In the genomic region with DNA sequence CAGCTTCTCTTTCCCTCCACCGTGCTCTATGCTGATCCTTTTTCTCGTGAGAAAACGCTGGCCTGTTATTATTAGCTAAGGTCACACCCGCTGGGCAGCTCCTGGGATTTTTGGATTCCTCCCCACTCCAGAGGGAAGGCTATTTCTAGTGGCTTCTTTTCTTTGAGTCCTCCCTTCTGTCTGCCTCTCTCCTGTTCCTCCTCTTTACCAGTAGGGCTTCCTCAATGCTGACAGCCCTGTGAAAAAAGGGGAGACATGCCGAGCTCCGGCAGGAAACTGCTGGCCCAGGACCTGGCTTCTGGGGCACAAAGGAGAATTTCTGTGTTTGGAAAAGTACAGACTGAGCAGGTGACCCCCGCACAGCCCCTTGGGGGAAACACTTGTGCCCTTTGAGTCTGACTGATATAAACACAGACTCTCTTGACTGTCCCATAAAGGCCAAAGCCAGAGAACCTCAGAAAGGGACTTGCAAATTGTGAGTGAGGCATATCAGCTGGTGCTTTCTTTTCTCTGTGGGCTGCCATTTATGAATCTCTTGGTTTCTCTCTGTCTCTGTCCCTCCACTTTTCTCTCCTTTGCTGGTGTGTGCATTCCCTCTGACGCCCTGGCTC, we compare ENCODE assay signal across 11 cellular contexts. TPM values are rescaled to one million over a fixed set of nuclear protein-coding genes. Genes with fewer than 3 reads are reported as not detected.
DNase-seq lines count a peak whose midpoint lies in the region; ATAC-seq and TF ChIP-seq lines count a peak whose summit lies in the region.
"Had no signal": no experiment of that assay in that cellular context is flagged by ENCODE, and none has a peak within 500 bp of the region (broad histone marks: within the 10 kb centered on the region; RNA-seq: fewer than 3 reads in every experiment).

No MANE protein-coding gene starts in this region.

- no peaks in the 10 kb centered on the region for H3K9me3 Mint-ChIP-seq in stimulated activated naive B cell treated with anti-CD40 and anti-IgM and Interleukin-4, amounts not matched to agents 10 μg/mL and 1 μg/mL and 100 μg/mL, for 72 hours

- H3K4me3 ChIP-seq in HEK293 (ENCODE audit: low read depth, low read length): no peak overlapping the region

- CTCF ChIA-PET in HEK293 (lab: Yijun Ruan, JAX): no interaction called here

- H3K36me3 ChIP-seq in HEK293 (ENCODE audit: control insufficient read depth in 2 of 2, insufficient read depth in 1 of 2, low read length in 2 of 2): peaks cover 0 to 24% of the 10 kb centered on the region in 2 experiments; a peak in 2 of 3 replicates

- POLR2A ChIA-PET in HEK293 (lab: Yijun Ruan, JAX): no interaction called here

- no peak for TF ChIP-seq CTCF in HEK293 (tag by site-specific recombination; IDR thresholded peaks at IDR 0.05)

- peak; percentile 15 to 51 for ATAC-seq in stimulated activated naive B cell treated with anti-CD40 and anti-IgM and Interleukin-4, amounts not matched to agents 10 μg/mL and 1 μg/mL and 100 μg/mL, for 72 hours (replicated peaks)
- no peak for ATAC-seq in HG03439 (IDR thresholded peaks at IDR 0.05; ENCODE audit: unreplicated experiment)
- ATAC-seq: foreskin keratinocyte had no signal

- peak; percentile 43 for DNase-seq in cerebellum (ENCODE audit: low spot score)
- peak; percentile 16 for DNase-seq in left kidney (ENCODE audit: low read depth, low spot score)
- DNase-seq in stimulated activated naive B cell treated with anti-CD40 and anti-IgM and Interleukin-4, amounts not matched to agents 10 μg/mL and 1 μg/mL and 100 μg/mL, for 72 hours: no peak
- DNase-seq in activated CD4-positive, CD25-positive, alpha-beta regulatory T cell (lab: John Stamatoyannopoulos, UW): no peak
- DNase-seq in ecto neural progenitor cell (ENCODE audit: low spot score): no peak
- no peak for DNase-seq in activated gamma-delta T cell treated with Interleukin-2 at 50 U/mL for 16 hours
- DNase-seq: activated naive CD4-positive, alpha-beta T cell treated with anti-CD3 and anti-CD28 coated beads, Interleukin-2, amount 50 U/mL, for 16 hours; foreskin keratinocyte; occipital lobe had no signal

- peaks cover 63 to 94% of the 10 kb centered on the region in 2 donors for H3K4me1 Mint-ChIP-seq in stimulated activated naive B cell treated with anti-CD40 and anti-IgM and Interleukin-4, amounts not matched to agents 10 μg/mL and 1 μg/mL and 100 μg/mL, for 72 hours

- H3K9me3 ChIP-seq in HEK293 (ENCODE audit: control insufficient read depth, insufficient read depth, low read depth, low read length): no peaks in the 10 kb centered on the region

- peaks cover 32 to 37% of the 10 kb centered on the region in 2 donors for H3K36me3 Mint-ChIP-seq in stimulated activated naive B cell treated with anti-CD40 and anti-IgM and Interleukin-4, amounts not matched to agents 10 μg/mL and 1 μg/mL and 100 μg/mL, for 72 hours

- 0 out of 2 replicates have a peak overlapping the region, but pooled peaks have one; percentile 16 for H3K27ac ChIP-seq in HEK293 (ENCODE audit: extremely low read depth, low read depth, low read length)
- H3K27ac ChIP-seq: foreskin keratinocyte had no signal

- H3K4me1 ChIP-seq in HEK293 (ENCODE audit: control insufficient read depth, insufficient read depth, low read length): no peaks in the 10 kb centered on the region
- H3K4me1 ChIP-seq: foreskin keratinocyte had no signal

- H3K4me3 Mint-ChIP-seq in stimulated activated naive B cell treated with anti-CD40 and anti-IgM and Interleukin-4, amounts not matched to agents 10 μg/mL and 1 μg/mL and 100 μg/mL, for 72 hours: peak overlapping the region; percentile 14 to 48

- H3K27ac Mint-ChIP-seq in stimulated activated naive B cell treated with anti-CD40 and anti-IgM and Interleukin-4, amounts not matched to agents 10 μg/mL and 1 μg/mL and 100 μg/mL, for 72 hours: peak overlapping the region; percentile 59

- H3K27me3 Mint-ChIP-seq in stimulated activated naive B cell treated with anti-CD40 and anti-IgM and Interleukin-4, amounts not matched to agents 10 μg/mL and 1 μg/mL and 100 μg/mL, for 72 hours: no peaks in the 10 kb centered on the region

TF ChIP-seq in HEK293, 187 proteins besides CTCF, POLR2A, EP300 and RAD21 (continues in another document):
- TF ChIP-seq GLIS2 (tag by site-specific recombination; IDR thresholded peaks at IDR 0.05) (no peak), ZNF214 (tag by site-specific recombination; IDR thresholded peaks at IDR 0.05; ENCODE audit: borderline replicate concordance) (no peak), TRIM28 (IDR thresholded peaks at IDR 0.05; ENCODE audit: borderline replicate concordance, low read length) (no peak), ZNF266 (tag by site-specific recombination; IDR thresholded peaks at IDR 0.05; ENCODE audit: low read depth) (no peak), YY2 (tag by site-specific recombination; IDR thresholded peaks at IDR 0.05) (no peak)
- TF ChIP-seq, protein P1, sequence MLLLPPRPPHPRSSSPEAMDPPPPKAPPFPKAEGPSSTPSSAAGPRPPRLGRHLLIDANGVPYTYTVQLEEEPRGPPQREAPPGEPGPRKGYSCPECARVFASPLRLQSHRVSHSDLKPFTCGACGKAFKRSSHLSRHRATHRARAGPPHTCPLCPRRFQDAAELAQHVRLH (tag by site-specific recombination; IDR thresholded peaks at IDR 0.05): no peak
- TF ChIP-seq, protein P2, sequence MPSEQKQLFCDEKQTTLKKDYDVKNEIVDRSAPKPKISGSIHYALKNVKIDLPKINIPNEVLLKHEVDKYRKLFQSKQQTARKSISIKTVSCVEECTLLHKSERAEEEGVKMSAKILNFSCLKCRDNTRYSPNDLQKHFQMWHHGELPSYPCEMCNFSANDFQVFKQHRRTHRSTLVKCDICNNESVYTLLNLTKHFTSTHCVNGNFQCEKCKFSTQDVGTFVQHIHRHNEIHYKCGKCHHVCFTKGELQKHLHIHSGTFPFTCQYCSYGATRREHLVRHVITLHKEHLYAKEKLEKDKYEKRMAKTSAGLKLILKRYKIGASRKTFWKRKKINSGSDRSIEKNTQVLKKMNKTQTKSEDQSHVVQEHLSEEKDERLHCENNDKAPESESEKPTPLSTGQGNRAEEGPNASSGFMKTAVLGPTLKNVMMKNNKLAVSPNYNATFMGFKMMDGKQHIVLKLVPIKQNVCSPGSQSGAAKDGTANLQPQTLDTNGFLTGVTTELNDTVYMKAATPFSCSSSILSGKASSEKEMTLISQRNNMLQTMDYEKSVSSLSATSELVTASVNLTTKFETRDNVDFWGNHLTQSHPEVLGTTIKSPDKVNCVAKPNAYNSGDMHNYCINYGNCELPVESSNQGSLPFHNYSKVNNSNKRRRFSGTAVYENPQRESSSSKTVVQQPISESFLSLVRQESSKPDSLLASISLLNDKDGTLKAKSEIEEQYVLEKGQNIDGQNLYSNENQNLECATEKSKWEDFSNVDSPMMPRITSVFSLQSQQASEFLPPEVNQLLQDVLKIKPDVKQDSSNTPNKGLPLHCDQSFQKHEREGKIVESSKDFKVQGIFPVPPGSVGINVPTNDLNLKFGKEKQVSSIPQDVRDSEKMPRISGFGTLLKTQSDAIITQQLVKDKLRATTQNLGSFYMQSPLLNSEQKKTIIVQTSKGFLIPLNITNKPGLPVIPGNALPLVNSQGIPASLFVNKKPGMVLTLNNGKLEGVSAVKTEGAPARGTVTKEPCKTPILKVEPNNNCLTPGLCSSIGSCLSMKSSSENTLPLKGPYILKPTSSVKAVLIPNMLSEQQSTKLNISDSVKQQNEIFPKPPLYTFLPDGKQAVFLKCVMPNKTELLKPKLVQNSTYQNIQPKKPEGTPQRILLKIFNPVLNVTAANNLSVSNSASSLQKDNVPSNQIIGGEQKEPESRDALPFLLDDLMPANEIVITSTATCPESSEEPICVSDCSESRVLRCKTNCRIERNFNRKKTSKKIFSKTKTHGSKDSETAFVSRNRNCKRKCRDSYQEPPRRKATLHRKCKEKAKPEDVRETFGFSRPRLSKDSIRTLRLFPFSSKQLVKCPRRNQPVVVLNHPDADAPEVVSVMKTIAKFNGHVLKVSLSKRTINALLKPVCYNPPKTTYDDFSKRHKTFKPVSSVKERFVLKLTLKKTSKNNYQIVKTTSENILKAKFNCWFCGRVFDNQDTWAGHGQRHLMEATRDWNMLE (tag by site-specific recombination; conservative IDR thresholded peaks at IDR 0.05; ENCODE audit: low read depth): no peak
- TF ChIP-seq, protein P3, sequence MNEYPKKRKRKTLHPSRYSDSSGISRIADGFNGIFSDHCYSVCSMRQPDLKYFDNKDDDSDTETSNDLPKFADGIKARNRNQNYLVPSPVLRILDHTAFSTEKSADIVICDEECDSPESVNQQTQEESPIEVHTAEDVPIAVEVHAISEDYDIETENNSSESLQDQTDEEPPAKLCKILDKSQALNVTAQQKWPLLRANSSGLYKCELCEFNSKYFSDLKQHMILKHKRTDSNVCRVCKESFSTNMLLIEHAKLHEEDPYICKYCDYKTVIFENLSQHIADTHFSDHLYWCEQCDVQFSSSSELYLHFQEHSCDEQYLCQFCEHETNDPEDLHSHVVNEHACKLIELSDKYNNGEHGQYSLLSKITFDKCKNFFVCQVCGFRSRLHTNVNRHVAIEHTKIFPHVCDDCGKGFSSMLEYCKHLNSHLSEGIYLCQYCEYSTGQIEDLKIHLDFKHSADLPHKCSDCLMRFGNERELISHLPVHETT (tag by site-specific recombination; IDR thresholded peaks at IDR 0.05): no peak
- TF ChIP-seq, protein P4, sequence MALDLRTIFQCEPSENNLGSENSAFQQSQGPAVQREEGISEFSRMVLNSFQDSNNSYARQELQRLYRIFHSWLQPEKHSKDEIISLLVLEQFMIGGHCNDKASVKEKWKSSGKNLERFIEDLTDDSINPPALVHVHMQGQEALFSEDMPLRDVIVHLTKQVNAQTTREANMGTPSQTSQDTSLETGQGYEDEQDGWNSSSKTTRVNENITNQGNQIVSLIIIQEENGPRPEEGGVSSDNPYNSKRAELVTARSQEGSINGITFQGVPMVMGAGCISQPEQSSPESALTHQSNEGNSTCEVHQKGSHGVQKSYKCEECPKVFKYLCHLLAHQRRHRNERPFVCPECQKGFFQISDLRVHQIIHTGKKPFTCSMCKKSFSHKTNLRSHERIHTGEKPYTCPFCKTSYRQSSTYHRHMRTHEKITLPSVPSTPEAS (tag by site-specific recombination; IDR thresholded peaks at IDR 0.05): no peak

RNA-seq across cellular contexts. Expression of a gene that starts 14.0 kb away (rescaled TPM):
- total RNA-seq in cerebellum: 3.1 TPM

RNA-seq across cellular contexts. Expression of a gene that starts 35.1 kb away (rescaled TPM):
- total RNA-seq in cerebellum: 8.3 TPM

RNA-seq across cellular contexts. Expression of a gene that starts 50.8 kb away (rescaled TPM):
- total RNA-seq in cerebellum: 30.7 TPM

Comparison
In these comparisons a context has a peak if more than half of its experiments do, and no peak if none do; other contexts are left out.
1. DNase-seq: peak in cerebellum (single experiment) and left kidney (single experiment); none in stimulated activated naive B cell treated with anti-CD40 and anti-IgM and Interleukin-4, amounts not matched to agents 10 μg/mL and 1 μg/mL and 100 μg/mL, for 72 hours (single experiment), activated CD4-positive, CD25-positive, alpha-beta regulatory T cell (0 of 4), ecto neural progenitor cell (single experiment) and activated gamma-delta T cell treated with Interleukin-2 at 50 U/mL for 16 hours (single experiment).